Comparison of ENCODE assay signal across 8 cellular contexts in genomic region chr2:43082111-43082877, GRCh38.
DNase-seq lines count a peak whose midpoint lies in the region; ATAC-seq, FAIRE-seq and TF ChIP-seq lines count a peak whose summit lies in the region.

No MANE protein-coding gene starts in this region.

- FAIRE-seq in A549 (lab: Jason Lieb, UNC), result no peak

- POLR2A ChIA-PET in A549 (lab: Yijun Ruan, JAX) (interaction anchor here (0.7 to 1.9 kb wide), 3 partner anchors 50 to 144 kb away, joined by 3 to 5 read pairs (median 4); partner anchors contain the start of gene ZFP36L2), RWPE1 (lab: Yijun Ruan, JAX; ENCODE audit: low non-redundant PET) (no interaction called here)

- H3K27me3 ChIP-seq in muscle layer of duodenum (ENCODE audit: low read depth, low read length), result no peaks in the 10 kb centered on the region

- H3K27ac ChIP-seq in A549 (peak overlapping the region; percentile 82 to 90), RWPE1 (peak overlapping the region; percentile 100), muscle layer of duodenum (ENCODE audit: low read length) (peak overlapping the region; percentile 96)

- peak; percentile 54 to 72 for ATAC-seq in A549

- TF ChIP-seq EP300 in A549 (IDR thresholded peaks at IDR 0.05), result peak; percentile 30 to 39; a peak in 2 of 5 replicates

- TF ChIP-seq CTCF in A549 (IDR thresholded peaks at IDR 0.05), result no peak
- no peak for TF ChIP-seq CTCF in RWPE1 (conservative IDR thresholded peaks at IDR 0.05; ENCODE audit: low read depth)

- H3K4me1 ChIP-seq in A549 (peaks cover 62% of the 10 kb centered on the region), muscle layer of duodenum (ENCODE audit: control insufficient read depth in 1 of 2, insufficient read depth in 2 of 2, low read length in 2 of 2) (peaks cover 42 to 50% of the 10 kb centered on the region in 2 donors)

- peak overlapping the region; percentile 49 for H3K4me2 ChIP-seq in A549

- H3K4me3 ChIP-seq in A549, result no peak overlapping the region
- H3K4me3 ChIP-seq in muscle layer of duodenum (ENCODE audit: low read depth in 1 of 2, low read length in 2 of 2), result peak overlapping the region in 1 of 2 donors; percentile 13

- peak; percentile 2 to 24; a peak in 1 of 5 replicates for TF ChIP-seq RAD21 in A549 (conservative IDR thresholded peaks at IDR 0.05 in 1 of 2, IDR thresholded peaks at IDR 0.05 in 1 of 2)

- H3K36me3 ChIP-seq in muscle layer of duodenum (ENCODE audit: control insufficient read depth in 1 of 2, insufficient read depth in 2 of 2, low read length in 2 of 2), result no peaks in the 10 kb centered on the region

- H3K9me3 ChIP-seq in A549, result no peaks in the 10 kb centered on the region
- no peaks in the 10 kb centered on the region for H3K9me3 ChIP-seq in muscle layer of duodenum (ENCODE audit: control insufficient read depth in 1 of 2, low read length in 2 of 2)

- peak; percentile 45 to 76 for DNase-seq in A549 (ENCODE audit: low read depth in 1 of 2, low spot score in 1 of 2)
- DNase-seq in RWPE1 (ENCODE audit: low spot score), result peak; percentile 73
- DNase-seq in fibroblast of gingiva (ENCODE audit: low read depth), result peak; percentile 85
- DNase-seq in GF-D8 (lab: John Stamatoyannopoulos, UW), result no peak
- DNase-seq in ureter (ENCODE audit: low spot score), result no peak
- no peak for DNase-seq in effector CD8-positive, alpha-beta T cell (lab: John Stamatoyannopoulos, UW)
- no peak for DNase-seq in NCI-H1048 (lab: John Stamatoyannopoulos, UW)

- no peak for TF ChIP-seq POLR2A in A549 (IDR thresholded peaks at IDR 0.05; ENCODE audit: low read length)

- 77% methylated on average over 15 of the region's 15 CpGs for WGBS in A549 (ENCODE audit: missing lambda C conversion rate)

- CTCF ChIA-PET in A549 (lab: Yijun Ruan, JAX) (interaction anchor here (0.6 to 1.6 kb wide), 7 partner anchors 13 to 402 kb away, joined by 3 to 7 read pairs (median 4); no protein-coding TSS in a partner anchor), RWPE1 (lab: Yijun Ruan, JAX) (interaction anchor here (0.7 to 1.3 kb wide), 2 partner anchors 30 to 107 kb away, joined by 3 to 6 read pairs; no protein-coding TSS in a partner anchor)

TF ChIP-seq in A549, 52 proteins besides CTCF, POLR2A, EP300 and RAD21:
- TF ChIP-seq RFX5 (IDR thresholded peaks at IDR 0.05), result no peak
- no peak for TF ChIP-seq RNF2 (IDR thresholded peaks at IDR 0.05; ENCODE audit: borderline replicate concordance, low read depth)
- no peak for TF ChIP-seq RARB (CRISPR knock-in tag; IDR thresholded peaks at IDR 0.05)
- no peak for TF ChIP-seq FOSL2 (IDR thresholded peaks at IDR 0.05)
- TF ChIP-seq FOSL2 (CRISPR knock-in tag; IDR thresholded peaks at IDR 0.05), result 0 out of 2 replicates have a peak, but pooled peaks have one; percentile 6
- TF ChIP-seq GATA3 (IDR thresholded peaks at IDR 0.05; ENCODE audit: borderline replicate concordance), result peak; percentile 57; the same call in 1 of the 2 replicates
- TF ChIP-seq HDAC2 (IDR thresholded peaks at IDR 0.05), result no peak
- peak; percentile 6; the same call in 1 of the 3 replicates for TF ChIP-seq SMC3 (IDR thresholded peaks at IDR 0.05)
- peak; percentile 88 for TF ChIP-seq HOXB5 (CRISPR knock-in tag; IDR thresholded peaks at IDR 0.05)
- TF ChIP-seq SREBF2 (IDR thresholded peaks at IDR 0.05), result no peak
- TF ChIP-seq MYC (IDR thresholded peaks at IDR 0.05; ENCODE audit: borderline replicate concordance, low read length), result no peak
- TF ChIP-seq HES2 (IDR thresholded peaks at IDR 0.05), result no peak
- peak; percentile 27; the same call in 1 of the 2 replicates for TF ChIP-seq PBX3 (IDR thresholded peaks at IDR 0.05)
- TF ChIP-seq MAX (IDR thresholded peaks at IDR 0.05), result peak; percentile 56; the same call in 1 of the 2 replicates
- TF ChIP-seq MAFK (IDR thresholded peaks at IDR 0.05; ENCODE audit: partially characterized antibody), result peak; percentile 73
- no peak for TF ChIP-seq ZSCAN20 (CRISPR knock-in tag; IDR thresholded peaks at IDR 0.05)
- TF ChIP-seq KDM5A (IDR thresholded peaks at IDR 0.05), result no peak
- no peak for TF ChIP-seq JUNB (IDR thresholded peaks at IDR 0.05)
- TF ChIP-seq NR3C1 (IDR thresholded peaks at IDR 0.05), result no peak
- no peak for TF ChIP-seq MAZ (IDR thresholded peaks at IDR 0.05; ENCODE audit: borderline replicate concordance, low read depth, low read length)

Comparison
In these comparisons a context has a peak if more than half of its experiments do, and no peak if none do; other contexts are left out.
1. DNase-seq: peak in A549 (2 of 2), RWPE1 (single experiment) and fibroblast of gingiva (single experiment); none in GF-D8 (single experiment), ureter (single experiment), effector CD8-positive, alpha-beta T cell (single experiment) and NCI-H1048 (single experiment).
2. Peak in every context shown above with its lines, with median percentiles within 50 percentile points of each other: H3K27ac ChIP-seq.